ENCODE assay signal across 16 cellular contexts in the genomic region with DNA sequence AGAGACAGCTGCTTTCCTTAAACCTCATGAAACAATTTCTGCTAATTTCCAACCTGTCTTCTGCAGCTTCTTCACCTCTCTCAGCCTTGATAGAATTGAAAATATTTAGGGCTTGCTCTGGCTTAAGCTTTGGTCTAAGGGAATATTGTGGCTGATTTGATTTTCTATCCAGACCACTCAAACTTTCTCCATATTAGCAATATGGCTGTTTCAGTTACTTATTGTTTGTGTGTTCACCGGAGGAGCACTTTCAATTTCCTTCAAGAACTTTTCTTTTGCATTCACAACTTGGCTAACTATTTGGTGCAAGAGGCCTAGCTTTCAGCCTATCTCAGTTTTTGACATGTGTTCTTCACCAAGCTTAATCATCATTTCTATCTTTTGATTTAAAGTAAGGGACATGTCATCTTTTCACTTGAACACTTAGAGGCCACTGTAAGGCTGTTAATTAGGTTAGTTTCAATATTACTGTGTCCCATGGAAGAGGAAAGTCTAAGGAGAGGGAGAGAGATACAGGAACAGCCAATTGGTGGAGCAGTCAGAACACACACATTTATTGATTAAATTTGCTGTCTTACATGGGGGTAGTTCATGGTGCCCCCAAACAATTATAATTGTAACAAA.
"Had no signal": no experiment of that assay in that cellular context is flagged by ENCODE, and none has a peak within 500 bp of the region (broad histone marks: within the 10 kb centered on the region; RNA-seq: fewer than 3 reads in every experiment).

No MANE protein-coding gene starts in this region.

- H3K4me1 Mint-ChIP-seq: brain had no signal

- ATAC-seq: heart left ventricle; left lobe of liver; naive thymus-derived CD4-positive, alpha-beta T cell had no signal

- H3K36me3 Mint-ChIP-seq: brain had no signal

- H3K27me3 ChIP-seq: heart left ventricle, neutrophil, tibial artery had no signal

- H3K27me3 Mint-ChIP-seq: brain; central memory CD8-positive, alpha-beta T cell; naive thymus-derived CD4-positive, alpha-beta T cell had no signal

- H3K27ac ChIP-seq: heart left ventricle, neutrophil, tibial artery, WERI-Rb-1 had no signal

- H3K4me3 Mint-ChIP-seq: brain; central memory CD8-positive, alpha-beta T cell had no signal

- DNase-seq: activated CD4-positive, alpha-beta T cell treated with anti-CD3 and anti-CD28 coated beads, Interleukin-2, amount 50 U/mL, for 1 hour; activated naive CD4-positive, alpha-beta T cell treated with anti-CD3 and anti-CD28 coated beads, Interleukin-2, amount 50 U/mL, for 16 hours; activated T-cell treated with anti-CD3 and anti-CD28 coated beads, Interleukin-2, amount 50 U/mL, for 48 hours; amygdala; effector memory CD4-positive, alpha-beta T cell; heart left ventricle; mammary epithelial cell; naive thymus-derived CD4-positive, alpha-beta T cell; posterior cingulate gyrus; T-helper 9 cell; tibial artery; WERI-Rb-1 had no signal

- H3K9me3 Mint-ChIP-seq: brain; central memory CD8-positive, alpha-beta T cell had no signal

- H3K27ac Mint-ChIP-seq: naive thymus-derived CD4-positive, alpha-beta T cell had no signal

- H3K4me3 ChIP-seq: heart left ventricle, tibial artery had no signal

- H3K9me3 ChIP-seq: heart left ventricle, neutrophil, tibial artery had no signal

- H3K36me3 ChIP-seq: heart left ventricle, neutrophil, tibial artery, WERI-Rb-1 had no signal

- H3K4me1 ChIP-seq: tibial artery had no signal
